ENCODE assay signal across 12 cellular contexts in the genomic region with DNA sequence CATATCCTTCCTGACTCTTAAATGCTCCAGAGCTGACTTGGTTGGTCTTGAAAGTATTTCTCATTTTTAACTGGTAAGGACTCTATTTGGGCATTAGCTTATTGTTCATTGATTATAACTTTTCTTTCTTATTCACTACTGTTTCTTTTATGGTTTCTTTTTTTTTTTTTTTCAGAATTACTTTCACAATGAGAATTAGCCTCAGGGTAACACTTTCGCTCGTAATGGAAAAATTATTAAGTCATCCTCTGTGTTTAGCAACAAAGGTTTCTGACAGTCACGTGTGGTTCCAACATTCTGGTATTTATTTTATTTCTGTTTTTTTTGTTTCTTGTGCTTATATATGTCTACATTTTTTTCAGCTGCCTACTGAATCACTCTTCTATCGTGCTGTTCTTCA.
DNase-seq lines count a peak whose midpoint lies in the region; ATAC-seq lines count a peak whose summit lies in the region.
"Had no signal": no experiment of that assay in that cellular context is flagged by ENCODE, and none has a peak within 500 bp of the region (broad histone marks: within the 10 kb centered on the region; RNA-seq: fewer than 3 reads in every experiment).

No MANE protein-coding gene starts in this region.

- peak; percentile 68 for ATAC-seq in GM18868 (IDR thresholded peaks at IDR 0.05; ENCODE audit: unreplicated experiment)
- peak; percentile 76 for ATAC-seq in GM21786 (IDR thresholded peaks at IDR 0.05; ENCODE audit: unreplicated experiment)
- ATAC-seq in HG03354 (IDR thresholded peaks at IDR 0.05; ENCODE audit: poor library complexity, severe bottlenecking, unreplicated experiment), result peak; percentile 71
- no peak for ATAC-seq in GM18873 (IDR thresholded peaks at IDR 0.05; ENCODE audit: low FRiP score, unreplicated experiment)
- ATAC-seq: activated CD4-positive, CD25-positive, alpha-beta regulatory T cell treated with anti-CD3 and anti-CD28 coated beads, Interleukin-2, amount 50 U/mL, for 24 hours; Panc1 had no signal

- in situ Hi-C loops in ACHN (cut with HindIII; ENCODE audit: low pct_ligation_motif_present, low pct_unique_long_range_greater_than_20kb, low sequenced_read_pairs), result no loop called here

- DNase-seq in foreskin melanocyte (peak; percentile 46), mesenteric fat pad (ENCODE audit: low spot score) (no peak), ACHN (no peak)
- DNase-seq: CD4-positive, alpha-beta T cell; mesenchymal stem cell; substantia nigra had no signal
